Comparison of ENCODE assay signal across 1 cellular context in genomic region chr18:7926526-7926925, GRCh38.
TF ChIP-seq lines count a peak whose summit lies in the region.

No MANE protein-coding gene starts in this region.

TF ChIP-seq in K562, 482 proteins besides CTCF, POLR2A, EP300 and RAD21 (continued from another document):
- TF ChIP-seq, protein P1, sequence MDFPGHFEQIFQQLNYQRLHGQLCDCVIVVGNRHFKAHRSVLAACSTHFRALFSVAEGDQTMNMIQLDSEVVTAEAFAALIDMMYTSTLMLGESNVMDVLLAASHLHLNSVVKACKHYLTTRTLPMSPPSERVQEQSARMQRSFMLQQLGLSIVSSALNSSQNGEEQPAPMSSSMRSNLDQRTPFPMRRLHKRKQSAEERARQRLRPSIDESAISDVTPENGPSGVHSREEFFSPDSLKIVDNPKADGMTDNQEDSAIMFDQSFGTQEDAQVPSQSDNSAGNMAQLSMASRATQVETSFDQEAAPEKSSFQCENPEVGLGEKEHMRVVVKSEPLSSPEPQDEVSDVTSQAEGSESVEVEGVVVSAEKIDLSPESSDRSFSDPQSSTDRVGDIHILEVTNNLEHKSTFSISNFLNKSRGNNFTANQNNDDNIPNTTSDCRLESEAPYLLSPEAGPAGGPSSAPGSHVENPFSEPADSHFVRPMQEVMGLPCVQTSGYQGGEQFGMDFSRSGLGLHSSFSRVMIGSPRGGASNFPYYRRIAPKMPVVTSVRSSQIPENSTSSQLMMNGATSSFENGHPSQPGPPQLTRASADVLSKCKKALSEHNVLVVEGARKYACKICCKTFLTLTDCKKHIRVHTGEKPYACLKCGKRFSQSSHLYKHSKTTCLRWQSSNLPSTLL (IDR thresholded peaks at IDR 0.05), result no peak
- TF ChIP-seq POLR2AphosphoS2 (IDR thresholded peaks at IDR 0.05; ENCODE audit: low read length), result no peak
- TF ChIP-seq MGA (IDR thresholded peaks at IDR 0.05), result no peak
- TF ChIP-seq STAG1 (CRISPR knock-in tag; IDR thresholded peaks at IDR 0.05; ENCODE audit: borderline replicate concordance), result no peak
- TF ChIP-seq ZNF232 (CRISPR knock-in tag; IDR thresholded peaks at IDR 0.05), result no peak
- TF ChIP-seq ZNF444 (CRISPR knock-in tag; IDR thresholded peaks at IDR 0.05), result no peak
- no peak for TF ChIP-seq ZNF217 (CRISPR knock-in tag; IDR thresholded peaks at IDR 0.05)
- no peak for TF ChIP-seq ELK3 (CRISPR knock-in tag; IDR thresholded peaks at IDR 0.05)
- no peak for TF ChIP-seq PCBP2 (IDR thresholded peaks at IDR 0.05; ENCODE audit: low read depth, low read length, poor library complexity, severe bottlenecking)
- TF ChIP-seq NEUROD1 (IDR thresholded peaks at IDR 0.05; ENCODE audit: borderline replicate concordance, low read depth, low read length, partially characterized antibody), result no peak
- no peak for TF ChIP-seq BRD9 (IDR thresholded peaks at IDR 0.05; ENCODE audit: low read depth, partially characterized antibody)
- TF ChIP-seq MCM7 (IDR thresholded peaks at IDR 0.05), result no peak
- no peak for TF ChIP-seq STAT5B (CRISPR knock-in tag; IDR thresholded peaks at IDR 0.05)
